Comparison of ENCODE assay signal across 8 cellular contexts in the genomic region with DNA sequence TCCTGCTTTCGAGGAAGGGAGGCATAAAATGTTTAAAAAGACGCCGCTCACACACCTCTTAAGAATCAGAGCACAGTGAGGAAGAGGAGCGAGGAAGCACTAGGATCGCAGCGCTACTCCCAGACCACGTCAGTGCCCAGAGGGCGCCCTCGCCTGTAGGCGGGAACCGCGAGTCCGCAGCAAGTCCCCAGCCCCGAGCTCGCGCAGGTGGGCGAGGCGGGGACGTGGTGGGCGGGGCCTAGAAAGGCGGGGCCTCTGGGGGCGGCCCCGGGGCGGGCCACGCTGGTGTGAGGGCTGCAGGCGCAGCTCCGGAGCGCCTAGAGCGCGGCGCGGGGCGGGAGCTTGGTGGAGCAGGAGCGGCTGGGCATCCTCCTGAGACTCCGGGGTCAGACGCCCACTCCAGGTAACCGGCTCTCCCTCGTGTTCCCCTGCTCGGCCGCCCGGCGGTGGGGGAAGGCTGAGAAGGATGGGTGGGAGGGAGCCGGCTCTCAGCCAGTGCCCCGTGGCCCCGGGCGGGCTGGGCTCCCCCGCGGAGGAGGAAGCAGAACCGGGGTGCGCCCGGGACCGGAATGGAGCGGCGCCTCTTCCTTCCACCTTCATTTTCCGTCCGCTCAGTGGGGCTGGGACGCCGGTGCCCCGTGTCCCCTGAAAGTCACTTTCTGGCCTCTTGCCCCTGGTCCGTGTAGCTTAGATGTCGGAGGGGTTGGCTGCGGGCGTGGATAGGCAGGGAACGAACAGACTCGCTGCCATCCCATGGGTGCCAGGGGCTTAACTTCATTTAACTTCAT. TPM values are rescaled to one million over a fixed set of nuclear protein-coding genes. Genes with fewer than 3 reads are reported as not detected.
A peak's percentile ranks its signal among the peaks of the same experiment; 100 is the strongest.
DNase-seq lines count a peak whose midpoint lies in the region; ATAC-seq and TF ChIP-seq lines count a peak whose summit lies in the region.

A gene (plus strand): TSS at position 280 of the 788 bp plus-strand sequence. CDS start 43,200 bp downstream, outside the sequence.

- CTCF ChIA-PET in mammary epithelial cell (lab: Charles Lee; ENCODE audit: low non-redundant PET) = no interaction called here

- 1% methylated on average over 18 of the region's 65 CpGs for WGBS in mammary epithelial cell (ENCODE audit: low coverage, missing lambda C conversion rate)
- WGBS in smooth muscle cell (ENCODE audit: low lambda C conversion rate) = 3% methylated on average over 39 of the region's 65 CpGs

- H3K27ac ChIP-seq in ACC112 (ENCODE audit: low read depth, low read length) = peak within 1 kb of the TSS; percentile 52
- H3K27ac ChIP-seq in VCaP = peak within 1 kb of the TSS; percentile 73
- H3K27ac ChIP-seq in mammary epithelial cell (ENCODE audit: insufficient read depth, low read depth, low read length) = peak within 1 kb of the TSS; percentile 95
- H3K27ac ChIP-seq in smooth muscle cell (ENCODE audit: low read depth) = peak within 1 kb of the TSS; percentile 54

- H3F3A ChIP-seq in smooth muscle cell (ENCODE audit: low read depth) = no peaks in the 10 kb centered on the region

- ATAC-seq in GM18858 (IDR thresholded peaks at IDR 0.05; ENCODE audit: unreplicated experiment) (peak; percentile 75), HG03066 (IDR thresholded peaks at IDR 0.05; ENCODE audit: low read depth, unreplicated experiment) (peak; percentile 67)

- dilution Hi-C loops in mammary epithelial cell (cut with HindIII; ENCODE audit: low sequenced_read_pairs) = loop anchor here (25.0 kb wide), 1 partner anchor 253 kb away; no protein-coding TSS in a partner anchor

- peak within 1 kb of the TSS; percentile 98 for H3K9ac ChIP-seq in mammary epithelial cell (ENCODE audit: insufficient read depth, low read length)
- H3K9ac ChIP-seq in smooth muscle cell (ENCODE audit: low read depth) = peak within 1 kb of the TSS; percentile 56

- H3K36me3 ChIP-seq in ACC112 (ENCODE audit: insufficient read depth, low read length) (peaks cover 4% of the 10 kb centered on the region; the same call in 1 of the 2 replicates), mammary epithelial cell (ENCODE audit: insufficient read depth, low read length) (peaks cover 2% of the 10 kb centered on the region), smooth muscle cell (ENCODE audit: low read depth) (no peaks in the 10 kb centered on the region)

- H3K9me3 ChIP-seq in mammary epithelial cell (replicated peaks; ENCODE audit: insufficient read depth, low read length) = no peaks in the 10 kb centered on the region
- no peaks in the 10 kb centered on the region for H3K9me3 ChIP-seq in smooth muscle cell (replicated peaks; ENCODE audit: low read depth)

- H4K20me1 ChIP-seq in mammary epithelial cell (ENCODE audit: insufficient read depth, low read length) (no peaks in the 10 kb centered on the region), smooth muscle cell (ENCODE audit: low read depth) (no peaks in the 10 kb centered on the region)

- H2AFZ ChIP-seq in ACC112 (ENCODE audit: low read length, unreplicated experiment) = peak within 1 kb of the TSS; percentile 94
- peak within 1 kb of the TSS; percentile 83 for H2AFZ ChIP-seq in mammary epithelial cell (ENCODE audit: low read depth, low read length)
- H2AFZ ChIP-seq in smooth muscle cell (ENCODE audit: low read depth) = peak within 1 kb of the TSS; percentile 94

- H3K79me2 ChIP-seq in ACC112 (ENCODE audit: control insufficient read depth, insufficient read depth, low read length, unreplicated experiment) (peaks cover 43% of the 10 kb centered on the region), mammary epithelial cell (ENCODE audit: insufficient read depth, low read length) (peaks cover 48% of the 10 kb centered on the region), smooth muscle cell (ENCODE audit: low read depth) (peaks cover 7% of the 10 kb centered on the region)

- BruUV-seq in mammary epithelial cell (replicated peaks; lab: Mats Ljungman, UMichigan) = TSS peak; percentile 44

- peak within 1 kb of the TSS; percentile 97 for H3K4me3 ChIP-seq in ACC112 (ENCODE audit: low read depth, low read length)
- H3K4me3 ChIP-seq in mammary epithelial cell (replicated peaks in 1 of 3; ENCODE audit: insufficient read depth in 1 of 3, low read depth in 2 of 3, low read length in 3 of 3) = peak within 1 kb of the TSS; percentile 89 to 98 (median 97)
- H3K4me3 ChIP-seq in smooth muscle cell = peak within 1 kb of the TSS; percentile 83

- TF ChIP-seq CTCF in VCaP (conservative IDR thresholded peaks at IDR 0.05) (peak; percentile 71), mammary epithelial cell (conservative IDR thresholded peaks at IDR 0.05 in 1 of 2, IDR thresholded peaks at IDR 0.05 in 1 of 2; ENCODE audit: extremely low read depth in 1 of 2, insufficient read depth in 1 of 2, low read depth in 1 of 2, low read length in 2 of 2) (peak; percentile 2 to 49), smooth muscle cell (IDR thresholded peaks at IDR 0.05; ENCODE audit: borderline replicate concordance, insufficient read depth, poor library complexity, severe bottlenecking) (no peak)

- H3K4me1 ChIP-seq in ACC112 (ENCODE audit: control insufficient read depth, insufficient read depth, low read length, unreplicated experiment) = peaks cover 15% of the 10 kb centered on the region
- peaks cover 14% of the 10 kb centered on the region for H3K4me1 ChIP-seq in mammary epithelial cell (ENCODE audit: insufficient read depth, low read length)
- peaks cover 16% of the 10 kb centered on the region for H3K4me1 ChIP-seq in smooth muscle cell (ENCODE audit: low read depth)

- H3K4me2 ChIP-seq in mammary epithelial cell (ENCODE audit: insufficient read depth, low read depth, low read length) (peak within 1 kb of the TSS; percentile 96), smooth muscle cell (peak within 1 kb of the TSS; percentile 97)

- in situ Hi-C loops in mammary epithelial cell (cut with MboI; ENCODE audit: low sequenced_read_pairs in 2 of 2) = no loop called here

- no peaks in the 10 kb centered on the region for H3K27me3 ChIP-seq in ACC112 (ENCODE audit: insufficient read depth, low read length)
- H3K27me3 ChIP-seq in mammary epithelial cell (ENCODE audit: insufficient read depth, low read length) = no peaks in the 10 kb centered on the region
- no peaks in the 10 kb centered on the region for H3K27me3 ChIP-seq in smooth muscle cell (ENCODE audit: low read depth)

- DNase-seq in NCI-H2171 (lab: John Stamatoyannopoulos, UW) (peak; percentile 51), mammary epithelial cell (peak; percentile 95), iPS-NIHi11 (ENCODE audit: low spot score) (peak; percentile 98), smooth muscle cell (lab: John Stamatoyannopoulos, UW; ENCODE audit: unreplicated experiment) (peak; percentile 32)

- intact Hi-C loops in mammary epithelial cell (cut with micrococcal nuclease) = loop anchor here (1.0 to 5.0 kb wide), 3 partner anchors 60 to 195 kb away; no protein-coding TSS in a partner anchor

RNA-seq across cellular contexts. Expression of the gene that starts here (rescaled TPM):
- 10 to 100 TPM; 39.8 to 97.0 TPM for total RNA-seq in mammary epithelial cell
- 50.6 TPM for polyA plus RNA-seq in mammary epithelial cell
- polyA minus RNA-seq in mammary epithelial cell = 21.4 TPM
- total RNA-seq in smooth muscle cell = 7.1 and 17.2 TPM in 2 replicates
- 4.9 and 5.6 TPM in 2 replicates for polyA plus RNA-seq in smooth muscle cell

Comparison
In these comparisons a context has a peak if more than half of its experiments do, and no peak if none do; other contexts are left out.
1. Peak in every context shown above with its lines: DNase-seq, ATAC-seq, H3K4me3 ChIP-seq and H3K27ac ChIP-seq.
2. DNase-seq: peak in every context shown above with its lines; median percentile 98 in iPS-NIHi11; 95 in mammary epithelial cell; 51 in NCI-H2171; 32 in smooth muscle cell.